ENCODE assay signal across 8 cellular contexts in the genomic region with DNA sequence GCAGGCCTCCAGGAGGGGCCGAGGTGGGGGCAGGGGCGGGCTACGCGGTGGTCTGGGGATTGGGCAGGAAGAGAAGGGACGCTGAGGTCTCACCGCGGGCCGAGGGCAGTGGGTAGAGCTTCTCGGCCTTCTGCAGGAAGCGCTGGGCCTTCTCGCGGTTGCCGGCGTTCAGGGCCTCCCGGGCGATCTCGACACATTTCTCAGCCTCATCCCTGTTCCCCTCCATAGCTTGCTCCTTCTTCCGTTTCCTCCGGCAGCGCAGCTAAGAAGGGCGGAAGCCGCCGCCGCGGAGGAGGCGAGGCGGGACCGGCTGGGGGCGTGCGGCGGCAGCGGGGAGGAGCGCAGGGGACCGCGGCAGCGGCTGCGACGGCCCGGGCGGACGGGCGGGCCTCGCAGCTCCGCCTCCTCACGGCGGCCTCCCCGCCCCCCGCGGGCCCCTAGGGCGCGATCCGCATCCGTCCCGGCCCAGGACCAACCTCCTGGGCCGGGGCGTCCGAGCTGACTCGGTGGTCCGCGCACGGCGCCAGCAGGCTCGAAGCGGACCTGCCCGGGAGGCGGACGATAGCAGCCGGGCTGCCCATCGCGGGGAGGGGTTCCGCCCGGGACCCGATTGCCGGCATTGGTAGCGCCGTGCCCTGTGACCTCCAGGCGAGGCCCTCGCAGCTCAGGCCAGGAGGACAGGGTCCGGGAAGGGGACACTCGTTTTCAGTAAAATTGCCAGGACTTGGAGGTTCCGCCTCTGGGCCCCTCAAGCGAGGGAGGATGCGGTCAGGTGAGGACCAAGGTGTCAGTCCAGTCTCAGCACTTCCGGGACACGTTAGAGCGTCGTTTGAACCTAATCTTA. TPM values are rescaled to one million over a fixed set of nuclear protein-coding genes. Genes with fewer than 3 reads are reported as not detected.
DNase-seq lines count a peak whose midpoint lies in the region; ATAC-seq and TF ChIP-seq lines count a peak whose summit lies in the region.

A gene (minus strand): TSS at position 273 of the 844 bp plus-strand sequence. CDS start 47 bp downstream, at position 226.

- intact Hi-C loops in cardiac septum (cut with DNase I), result loop anchor here (5.0 kb wide), 1 partner anchor 139 kb away; no protein-coding TSS in a partner anchor
- intact Hi-C loops in posterior cingulate gyrus (cut with DNase I), result loop anchor here (2.0 kb wide), 2 partner anchors 52 to 386 kb away; a partner anchor contains a TSS

- no peaks in the 10 kb centered on the region for H3K9me3 ChIP-seq in Loucy (ENCODE audit: insufficient read depth, low read depth, low read length)

- peaks cover 26% of the 10 kb centered on the region for H4K20me1 ChIP-seq in GM23338 (replicated peaks; ENCODE audit: insufficient read depth)
- H4K20me1 ChIP-seq in Loucy (ENCODE audit: insufficient read depth, low read length, poor library complexity, severe bottlenecking), result peaks cover 62% of the 10 kb centered on the region

- peaks cover 32% of the 10 kb centered on the region for H3K4me1 Mint-ChIP-seq in GM23338
- peaks cover 53% of the 10 kb centered on the region for H3K4me1 Mint-ChIP-seq in activated naive CD8-positive, alpha-beta T cell treated with anti-CD3 and anti-CD28 coated beads, Interleukin-2, amount 50 U/mL, for 24 hours
- peaks cover 25% of the 10 kb centered on the region for H3K4me1 Mint-ChIP-seq in type B pancreatic cell (ENCODE audit: unreplicated experiment)

- H3K79me2 ChIP-seq in GM23338 (replicated peaks; ENCODE audit: insufficient read depth) (peaks cover 70% of the 10 kb centered on the region), Loucy (ENCODE audit: insufficient read depth, low read length) (peaks cover 80% of the 10 kb centered on the region)

- H3K27me3 Mint-ChIP-seq in GM23338 (ENCODE audit: insufficient read depth, low read depth, poor library complexity) (peaks cover 12% of the 10 kb centered on the region), type B pancreatic cell (no peaks in the 10 kb centered on the region)
- H3K27me3 Mint-ChIP-seq in activated naive CD8-positive, alpha-beta T cell treated with anti-CD3 and anti-CD28 coated beads, Interleukin-2, amount 50 U/mL, for 24 hours, result no peaks in the 10 kb centered on the region

- peak within 1 kb of the TSS; percentile 99 for H3K9ac ChIP-seq in Loucy (ENCODE audit: low read depth, low read length, poor library complexity, severe bottlenecking)

- H3K9me2 ChIP-seq in GM23338 (ENCODE audit: insufficient read depth) (no peaks in the 10 kb centered on the region), Loucy (replicated peaks; ENCODE audit: low read depth, low read length) (no peaks in the 10 kb centered on the region)

- H3K9me3 Mint-ChIP-seq in GM23338 (no peaks in the 10 kb centered on the region), type B pancreatic cell (no peaks in the 10 kb centered on the region)
- H3K9me3 Mint-ChIP-seq in activated naive CD8-positive, alpha-beta T cell treated with anti-CD3 and anti-CD28 coated beads, Interleukin-2, amount 50 U/mL, for 24 hours, result peaks cover 3% of the 10 kb centered on the region

- H3K36me3 ChIP-seq in GM23338 (ENCODE audit: insufficient read depth), result peaks cover 12% of the 10 kb centered on the region
- H3K36me3 ChIP-seq in Loucy (ENCODE audit: insufficient read depth, low read length), result peaks cover 20% of the 10 kb centered on the region

- peaks cover 29% of the 10 kb centered on the region for H3F3A ChIP-seq in GM23338 (replicated peaks; ENCODE audit: low read depth)
- H3F3A ChIP-seq in Loucy (ENCODE audit: low read depth), result peaks cover 21% of the 10 kb centered on the region

- TF ChIP-seq CTCF in GM23338 (conservative IDR thresholded peaks at IDR 0.05; ENCODE audit: low read depth in 2 of 2), result no peak
- no peak for TF ChIP-seq CTCF in Loucy (conservative IDR thresholded peaks at IDR 0.05; ENCODE audit: low read length)
- TF ChIP-seq CTCF in type B pancreatic cell (conservative IDR thresholded peaks at IDR 0.05), result no peak

- H3K4me2 ChIP-seq in GM23338 (peak within 1 kb of the TSS; percentile 92), Loucy (ENCODE audit: low read depth, low read length, poor library complexity, severe bottlenecking) (peak within 1 kb of the TSS; percentile 95)

- H3K4me3 Mint-ChIP-seq in GM23338, result peak within 1 kb of the TSS; percentile 100; the same call in 2 of the 3 replicates
- peak within 1 kb of the TSS; percentile 98 for H3K4me3 Mint-ChIP-seq in activated naive CD8-positive, alpha-beta T cell treated with anti-CD3 and anti-CD28 coated beads, Interleukin-2, amount 50 U/mL, for 24 hours
- H3K4me3 Mint-ChIP-seq in type B pancreatic cell, result peak within 1 kb of the TSS; percentile 99

- H3K4me1 ChIP-seq in GM23338 (ENCODE audit: insufficient read depth) (peaks cover 42% of the 10 kb centered on the region), Loucy (ENCODE audit: insufficient read depth, low read length, poor library complexity, severe bottlenecking) (peaks cover 63% of the 10 kb centered on the region)

- no peaks in the 10 kb centered on the region for H3K27me3 ChIP-seq in GM23338 (ENCODE audit: insufficient read depth)
- peaks cover 5% of the 10 kb centered on the region for H3K27me3 ChIP-seq in Loucy (ENCODE audit: insufficient read depth, low read length, poor library complexity, severe bottlenecking)

- peak within 1 kb of the TSS; percentile 96 for H3K4me3 ChIP-seq in GM23338
- H3K4me3 ChIP-seq in Loucy (ENCODE audit: low read length, poor library complexity, severe bottlenecking), result peak within 1 kb of the TSS; percentile 96

- H3K36me3 Mint-ChIP-seq in GM23338 (ENCODE audit: low read depth) (peaks cover 12% of the 10 kb centered on the region), type B pancreatic cell (peaks cover 25% of the 10 kb centered on the region)
- H3K36me3 Mint-ChIP-seq in activated naive CD8-positive, alpha-beta T cell treated with anti-CD3 and anti-CD28 coated beads, Interleukin-2, amount 50 U/mL, for 24 hours (ENCODE audit: low read depth), result peaks cover 31% of the 10 kb centered on the region

- H2AFZ ChIP-seq in GM23338, result no peak within 1 kb of the TSS
- H2AFZ ChIP-seq in Loucy (ENCODE audit: low read length), result peak within 1 kb of the TSS; percentile 66

- peak; percentile 49 for ATAC-seq in GM23338
- peak; percentile 50 for ATAC-seq in activated naive CD8-positive, alpha-beta T cell treated with anti-CD3 and anti-CD28 coated beads, Interleukin-2, amount 50 U/mL, for 24 hours

- H3K27ac ChIP-seq in GM23338 (ENCODE audit: low read depth), result peak within 1 kb of the TSS; percentile 100

- peak; percentile 78 for DNase-seq in GDM1 (lab: John Stamatoyannopoulos, UW)
- DNase-seq in GM23338 (ENCODE audit: low spot score), result peak; percentile 79
- DNase-seq in SW480 (ENCODE audit: low spot score), result peak; percentile 60
- DNase-seq in activated naive CD8-positive, alpha-beta T cell treated with anti-CD3 and anti-CD28 coated beads, Interleukin-2, amount 50 U/mL, for 24 hours, result peak; percentile 81
- peak; percentile 93 for DNase-seq in cardiac septum (ENCODE audit: low spot score)
- peak; percentile 50 to 95 (median 69) for DNase-seq in posterior cingulate gyrus
- peak; percentile 83 for DNase-seq in type B pancreatic cell (ENCODE audit: extremely low spot score, unreplicated experiment)

- H3K27ac Mint-ChIP-seq in GM23338 (peak within 1 kb of the TSS; percentile 99), type B pancreatic cell (peak within 1 kb of the TSS; percentile 96)
- peak within 1 kb of the TSS; percentile 92 for H3K27ac Mint-ChIP-seq in activated naive CD8-positive, alpha-beta T cell treated with anti-CD3 and anti-CD28 coated beads, Interleukin-2, amount 50 U/mL, for 24 hours

TF ChIP-seq in GM23338, 12 proteins besides CTCF, POLR2A, EP300 and RAD21:
- TF ChIP-seq POLR2AphosphoS5 (IDR thresholded peaks at IDR 0.05; ENCODE audit: low read depth) (peak; percentile 24), ZNF114 (CRISPR knock-in tag; IDR thresholded peaks at IDR 0.05) (no peak), CREB1 (CRISPR knock-in tag; IDR thresholded peaks at IDR 0.05; ENCODE audit: low read depth) (0 out of 2 replicates have a peak, but pooled peaks have one; percentile 8)

RNA-seq across cellular contexts. Expression of the gene that starts here (rescaled TPM):
- 24.9 and 26.7 TPM in 2 replicates for total RNA-seq in GM23338 (2014; rRNA removed; shearing (Covaris generic))
- polyA plus RNA-seq in GM23338 (2016; fragmentation: Nextera tagmentation; extraction: Ambion mirVana), result 27.3 and 29.3 TPM in 2 replicates
- 19.5 TPM for total RNA-seq in cardiac septum
- 39.8 and 43.5 TPM in 2 replicates for total RNA-seq in type B pancreatic cell (ENCODE audit: low replicate concordance)

Comparison
In these comparisons a context has a peak if more than half of its experiments do, and no peak if none do; other contexts are left out.
1. Peak in every context shown above with its lines: DNase-seq, ATAC-seq, H3K4me3 ChIP-seq and H3K27ac ChIP-seq.